1 cellular context compared by ENCODE assay signal in the genomic region with DNA sequence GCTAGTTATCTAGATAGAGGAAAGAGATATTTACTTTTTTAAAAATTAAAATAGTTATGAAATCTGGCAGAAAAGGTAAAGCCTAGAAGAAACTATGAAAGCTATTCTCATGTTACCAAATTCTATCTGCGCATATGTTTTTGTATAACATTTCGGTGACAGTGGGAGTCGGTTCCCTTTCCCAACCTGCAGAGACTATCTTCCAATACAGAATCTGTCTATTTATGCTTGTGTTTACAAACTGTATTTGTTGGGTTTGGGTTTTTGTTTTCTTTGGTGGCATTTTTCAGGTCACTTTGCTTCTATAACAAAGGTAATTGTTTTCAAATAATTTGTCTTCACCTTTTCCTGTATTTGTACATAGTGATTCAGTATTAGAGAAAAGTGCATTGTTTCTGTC.
TF ChIP-seq lines count a peak whose summit lies in the region.

No MANE protein-coding gene starts in this region.

TF ChIP-seq in A549, 52 proteins besides CTCF, POLR2A, EP300 and RAD21 (continued from another document):
- TF ChIP-seq, protein P1, sequence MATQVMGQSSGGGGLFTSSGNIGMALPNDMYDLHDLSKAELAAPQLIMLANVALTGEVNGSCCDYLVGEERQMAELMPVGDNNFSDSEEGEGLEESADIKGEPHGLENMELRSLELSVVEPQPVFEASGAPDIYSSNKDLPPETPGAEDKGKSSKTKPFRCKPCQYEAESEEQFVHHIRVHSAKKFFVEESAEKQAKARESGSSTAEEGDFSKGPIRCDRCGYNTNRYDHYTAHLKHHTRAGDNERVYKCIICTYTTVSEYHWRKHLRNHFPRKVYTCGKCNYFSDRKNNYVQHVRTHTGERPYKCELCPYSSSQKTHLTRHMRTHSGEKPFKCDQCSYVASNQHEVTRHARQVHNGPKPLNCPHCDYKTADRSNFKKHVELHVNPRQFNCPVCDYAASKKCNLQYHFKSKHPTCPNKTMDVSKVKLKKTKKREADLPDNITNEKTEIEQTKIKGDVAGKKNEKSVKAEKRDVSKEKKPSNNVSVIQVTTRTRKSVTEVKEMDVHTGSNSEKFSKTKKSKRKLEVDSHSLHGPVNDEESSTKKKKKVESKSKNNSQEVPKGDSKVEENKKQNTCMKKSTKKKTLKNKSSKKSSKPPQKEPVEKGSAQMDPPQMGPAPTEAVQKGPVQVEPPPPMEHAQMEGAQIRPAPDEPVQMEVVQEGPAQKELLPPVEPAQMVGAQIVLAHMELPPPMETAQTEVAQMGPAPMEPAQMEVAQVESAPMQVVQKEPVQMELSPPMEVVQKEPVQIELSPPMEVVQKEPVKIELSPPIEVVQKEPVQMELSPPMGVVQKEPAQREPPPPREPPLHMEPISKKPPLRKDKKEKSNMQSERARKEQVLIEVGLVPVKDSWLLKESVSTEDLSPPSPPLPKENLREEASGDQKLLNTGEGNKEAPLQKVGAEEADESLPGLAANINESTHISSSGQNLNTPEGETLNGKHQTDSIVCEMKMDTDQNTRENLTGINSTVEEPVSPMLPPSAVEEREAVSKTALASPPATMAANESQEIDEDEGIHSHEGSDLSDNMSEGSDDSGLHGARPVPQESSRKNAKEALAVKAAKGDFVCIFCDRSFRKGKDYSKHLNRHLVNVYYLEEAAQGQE (IDR thresholded peaks at IDR 0.05), result no peak
- no peak for TF ChIP-seq RFX5 (IDR thresholded peaks at IDR 0.05)
